In the genomic region with DNA sequence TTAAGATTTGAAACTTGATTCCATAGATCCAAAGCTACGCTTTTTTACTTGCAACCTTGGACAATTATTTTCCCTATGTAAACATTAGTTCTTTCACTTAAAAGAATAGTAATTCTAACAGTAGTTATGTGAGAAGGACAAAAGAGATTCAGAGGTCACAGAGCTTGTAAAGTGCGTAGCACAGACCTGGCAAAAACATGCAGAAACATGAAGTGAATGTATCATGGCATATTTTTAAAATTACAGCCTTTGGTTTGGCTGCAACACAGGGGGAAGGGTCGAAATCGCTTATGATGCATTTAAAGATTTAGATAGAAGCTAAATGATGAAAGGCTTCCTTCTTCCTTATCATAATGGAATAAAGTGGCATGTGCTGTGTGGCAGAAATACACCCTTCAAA, we compare ENCODE assay signal across 20 cellular contexts.
"Had no signal": no experiment of that assay in that cellular context is flagged by ENCODE, and none has a peak within 500 bp of the region (broad histone marks: within the 10 kb centered on the region; RNA-seq: fewer than 3 reads in every experiment).

No MANE protein-coding gene starts in this region.

- ATAC-seq: effector memory CD8-positive, alpha-beta T cell; gastrocnemius medialis; left lobe of liver; mucosa of descending colon; natural killer cell treated with Interleukin-12 subunit alpha and Interleukin-12 subunit beta and Interleukin-15 and Interleukin-18, amount 100 ng/mL, for 72 hours; pancreas; stimulated activated naive B cell treated with anti-CD40 and anti-IgM and Interleukin-4, amounts not matched to agents 10 μg/mL and 1 μg/mL and 100 μg/mL, for 72 hours had no signal

- FAIRE-seq: endometrium, kidney, pancreas, urothelium cell line had no signal

- H3K9me3 ChIP-seq: gastrocnemius medialis, neutrophil, pancreas, thoracic aorta, tibial nerve, upper lobe of left lung had no signal

- H3K4me3 ChIP-seq: gastrocnemius medialis, lung, mucosa of descending colon, pancreas, skin epidermis, spleen, thoracic aorta, tibial nerve, upper lobe of left lung had no signal

- H3K27me3 ChIP-seq: gastrocnemius medialis, neutrophil, spleen, tibial nerve, upper lobe of left lung had no signal

- H3K4me1 ChIP-seq: gastrocnemius medialis, pancreas, spleen, tibial nerve, upper lobe of left lung had no signal

- H3K36me3 ChIP-seq: gastrocnemius medialis, neutrophil, pancreas, spleen, thoracic aorta, tibial nerve, upper lobe of left lung had no signal

- DNase-seq: cortex of kidney; effector memory CD8-positive, alpha-beta T cell; gastrocnemius medialis; head of caudate nucleus; kidney; mucosa of descending colon; naive B cell; pancreas; spleen; stimulated activated naive B cell treated with anti-CD40 and anti-IgM and Interleukin-4, amounts not matched to agents 10 μg/mL and 1 μg/mL and 100 μg/mL, for 72 hours; upper lobe of left lung had no signal

- H3K27ac ChIP-seq: gastrocnemius medialis, neutrophil, pancreas, skin epidermis, spleen, thoracic aorta, tibial nerve, upper lobe of left lung had no signal
